10 cellular contexts compared by ENCODE assay signal in the genomic region with DNA sequence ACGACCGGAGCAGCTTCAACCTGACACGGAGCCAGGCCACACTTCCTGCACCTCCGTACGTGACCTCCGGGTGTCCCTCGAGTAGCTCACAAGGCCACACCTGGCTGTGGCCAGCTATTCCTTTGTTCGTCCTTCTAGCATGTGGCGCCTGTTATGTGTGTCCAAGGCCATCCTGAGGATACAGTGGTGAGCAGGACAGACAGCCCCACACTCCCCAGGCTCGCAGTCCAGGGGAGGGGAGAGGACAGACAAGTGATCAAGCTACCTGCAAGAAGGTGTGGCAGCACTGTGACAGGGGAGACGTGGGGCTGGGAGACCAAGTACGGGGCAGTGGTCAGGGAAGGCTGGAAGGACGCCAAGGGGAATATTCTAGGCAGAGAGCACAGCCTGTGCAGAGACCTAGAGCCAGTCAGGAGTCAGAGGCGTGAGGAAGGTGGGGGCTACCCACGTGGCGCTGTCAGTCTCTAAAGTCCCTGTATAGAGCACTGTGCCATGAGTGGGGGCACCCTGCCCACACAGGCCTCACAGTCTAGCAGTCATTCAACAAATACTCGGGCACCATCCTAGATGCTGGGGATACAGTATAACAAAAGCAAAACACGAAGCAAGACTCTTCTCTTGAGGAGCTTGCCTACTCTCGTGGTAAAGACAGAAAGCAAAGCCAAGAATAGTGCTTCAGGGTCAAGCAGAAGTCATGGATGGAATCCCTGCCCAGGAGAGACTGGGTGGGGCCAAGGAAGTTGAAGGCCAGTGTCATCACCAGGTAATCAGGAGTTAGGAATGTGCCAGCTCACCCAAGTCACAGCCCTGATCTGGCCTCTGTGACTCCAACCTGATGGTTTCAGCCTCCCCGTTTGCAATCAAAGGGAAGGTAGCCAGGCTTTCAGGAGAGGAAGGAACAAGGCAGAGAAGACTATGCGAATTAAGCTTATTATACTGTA. TPM values are rescaled to one million over a fixed set of nuclear protein-coding genes. Genes with fewer than 3 reads are reported as not detected.
DNase-seq lines count a peak whose midpoint lies in the region; ATAC-seq, FAIRE-seq and TF ChIP-seq lines count a peak whose summit lies in the region.
"Had no signal": no experiment of that assay in that cellular context is flagged by ENCODE, and none has a peak within 500 bp of the region (broad histone marks: within the 10 kb centered on the region; RNA-seq: fewer than 3 reads in every experiment).

No MANE protein-coding gene starts in this region.

- H2AFZ ChIP-seq in Loucy (ENCODE audit: low read length): no peak overlapping the region

- no peaks in the 10 kb centered on the region for H3F3A ChIP-seq in Loucy (ENCODE audit: low read depth)

- no peaks in the 10 kb centered on the region for H4K20me1 ChIP-seq in Loucy (ENCODE audit: insufficient read depth, low read length, poor library complexity, severe bottlenecking)

- WGBS in pancreas, 2 donors: 63 to 68% methylated on average over 21 of the region's 21 CpGs

- DNase-seq in GM04503 (ENCODE audit: low read depth) (peak; percentile 14), epithelial cell of prostate (ENCODE audit: low read depth, low spot score) (peak; percentile 85), pancreas (peak in 2 of 6 donors; percentile 29 to 51), NOMO-1 (lab: John Stamatoyannopoulos, UW; ENCODE audit: unreplicated experiment in 2 of 2) (no peak), NCI-H1436 (lab: John Stamatoyannopoulos, UW) (no peak)
- no peak for DNase-seq in CD8-positive, alpha-beta T cell
- DNase-seq: NCI-H2029 treated with DMSO at 0.1 percent for 48 hours had no signal

- H3K4me2 ChIP-seq in Loucy (ENCODE audit: low read depth, low read length, poor library complexity, severe bottlenecking): peak overlapping the region; percentile 52

- no peaks in the 10 kb centered on the region for H3K27me3 Mint-ChIP-seq in CD8-positive, alpha-beta T cell (ENCODE audit: low read depth)

- H3K9me3 ChIP-seq in Loucy (ENCODE audit: insufficient read depth, low read depth, low read length) (no peaks in the 10 kb centered on the region), pancreas (no peaks in the 10 kb centered on the region)
- H3K9me3 ChIP-seq in CD8-positive, alpha-beta T cell (ENCODE audit: low read length): no peaks in the 10 kb centered on the region

- POLR2A ChIA-PET in CD8-positive, alpha-beta T cell (lab: Charles Lee): no interaction called here

- H3K27me3 ChIP-seq in Loucy (ENCODE audit: insufficient read depth, low read length, poor library complexity, severe bottlenecking) (no peaks in the 10 kb centered on the region), pancreas (no peaks in the 10 kb centered on the region)
- H3K27me3 ChIP-seq in CD8-positive, alpha-beta T cell (ENCODE audit: insufficient read depth, low read length): no peaks in the 10 kb centered on the region

- no peak overlapping the region for H3K4me3 Mint-ChIP-seq in CD8-positive, alpha-beta T cell

- H3K36me3 Mint-ChIP-seq in CD8-positive, alpha-beta T cell: no peaks in the 10 kb centered on the region

- no peak overlapping the region for H3K27ac Mint-ChIP-seq in CD8-positive, alpha-beta T cell

- H3K4me3 ChIP-seq in Loucy (ENCODE audit: low read length, poor library complexity, severe bottlenecking) (no peak overlapping the region), pancreas (no peak overlapping the region)
- no peak overlapping the region for H3K4me3 ChIP-seq in CD8-positive, alpha-beta T cell (ENCODE audit: low read depth, low read length)

- H3K9me2 ChIP-seq in Loucy (replicated peaks; ENCODE audit: low read depth, low read length): no peaks in the 10 kb centered on the region

- H3K4me1 ChIP-seq in Loucy (ENCODE audit: insufficient read depth, low read length, poor library complexity, severe bottlenecking) (peaks cover 28% of the 10 kb centered on the region), pancreas (no peaks in the 10 kb centered on the region)
- no peaks in the 10 kb centered on the region for H3K4me1 ChIP-seq in CD8-positive, alpha-beta T cell (ENCODE audit: insufficient read depth, low read length)

- ATAC-seq in pancreas (peak; percentile 60 to 82 (median 72)), HG02763 (IDR thresholded peaks at IDR 0.05; ENCODE audit: unreplicated experiment) (no peak)
- no peak for ATAC-seq in CD8-positive, alpha-beta T cell
- ATAC-seq: SK-N-SH treated with all-trans-retinoic acid at 6 μM for 48 hours had no signal

- H3K9ac ChIP-seq in Loucy (ENCODE audit: low read depth, low read length, poor library complexity, severe bottlenecking): no peak overlapping the region

- TF ChIP-seq CTCF in Loucy (conservative IDR thresholded peaks at IDR 0.05; ENCODE audit: low read length): peak; percentile 21; the same call in 1 of the 2 replicates
- no peak for TF ChIP-seq CTCF in pancreas (IDR thresholded peaks at IDR 0.05)
- no peak for TF ChIP-seq CTCF in CD8-positive, alpha-beta T cell (IDR thresholded peaks at IDR 0.05)

- intact Hi-C loops in pancreas (cut with DNase I): no loop called here
- intact Hi-C loops in CD8-positive, alpha-beta T cell (cut with DNase I, micrococcal nuclease): no loop called here

- no peak for FAIRE-seq in pancreas (lab: Jason Lieb, UNC)

- H3K36me3 ChIP-seq in Loucy (ENCODE audit: insufficient read depth, low read length): no peaks in the 10 kb centered on the region
- H3K36me3 ChIP-seq in pancreas: no peaks in the 10 kb centered on the region
- no peaks in the 10 kb centered on the region for H3K36me3 ChIP-seq in CD8-positive, alpha-beta T cell (ENCODE audit: insufficient read depth, low read length)

- CTCF ChIA-PET in CD8-positive, alpha-beta T cell (lab: Charles Lee): no interaction called here

- H3K27ac ChIP-seq in epithelial cell of prostate: peak overlapping the region; percentile 100
- peak overlapping the region in 1 of 4 donors; percentile 39 for H3K27ac ChIP-seq in pancreas
- H3K27ac ChIP-seq in CD8-positive, alpha-beta T cell (ENCODE audit: low read depth, low read length): no peak overlapping the region

- H3K4me1 Mint-ChIP-seq in CD8-positive, alpha-beta T cell (ENCODE audit: low read depth): peaks cover 4% of the 10 kb centered on the region

- H3K79me2 ChIP-seq in Loucy (ENCODE audit: insufficient read depth, low read length): no peaks in the 10 kb centered on the region

- H3K9me3 Mint-ChIP-seq in CD8-positive, alpha-beta T cell: no peaks in the 10 kb centered on the region

RNA-seq across cellular contexts. Expression of a gene that starts 58.6 kb away (rescaled TPM):
- 10 to 100 TPM in 3 of 6 donors, 1 to 10 TPM in 3; 5.7 to 21.2 (median 11.1) TPM for total RNA-seq in pancreas
- polyA plus RNA-seq in pancreas: 10 to 100 TPM in 1 of 2 donors, 1 to 10 TPM in 1; 8.1 to 12.4 TPM
- 1 to 10 TPM; 4.4 to 4.5 TPM for total RNA-seq in CD8-positive, alpha-beta T cell

Comparison
In these comparisons a context has a peak if more than half of its experiments do, and no peak if none do; other contexts are left out.
1. DNase-seq: peak in GM04503 (single experiment) and epithelial cell of prostate (single experiment); none in NOMO-1 (0 of 2), CD8-positive, alpha-beta T cell (0 of 7) and NCI-H1436 (single experiment).
2. ATAC-seq: peak in pancreas (4 of 4); none in HG02763 (single experiment) and CD8-positive, alpha-beta T cell (single experiment).